1 cellular context compared by ENCODE assay signal in genomic region chr1:55443175-55443933, GRCh38.
TF ChIP-seq lines count a peak whose summit lies in the region.

No MANE protein-coding gene starts in this region.

TF ChIP-seq in HepG2, 621 proteins besides CTCF, POLR2A, EP300 and RAD21 (continued from another document):
- TF ChIP-seq E2F1 (CRISPR knock-in tag; IDR thresholded peaks at IDR 0.05) (no peak), HOXA3 (CRISPR knock-in tag; IDR thresholded peaks at IDR 0.05) (no peak), KLF6 (CRISPR knock-in tag; IDR thresholded peaks at IDR 0.05) (no peak), KDM5A (IDR thresholded peaks at IDR 0.05; ENCODE audit: borderline replicate concordance, low read length) (no peak), ZNF335 (CRISPR knock-in tag; IDR thresholded peaks at IDR 0.05) (no peak)
